In genomic region chr7:137989127-137989526, GRCh38 we compare ENCODE assay signal across 1 cellular context.
TF ChIP-seq lines count a peak whose summit lies in the region.

No MANE protein-coding gene starts in this region.

TF ChIP-seq in SK-N-SH, 30 proteins besides CTCF, POLR2A, EP300 and RAD21 (continued from another document):
- TF ChIP-seq REST (IDR thresholded peaks at IDR 0.05; ENCODE audit: low read depth, low read length) (no peak), GATA2 (CRISPR knock-in tag; IDR thresholded peaks at IDR 0.05) (no peak), SMC3 (IDR thresholded peaks at IDR 0.05; ENCODE audit: low read depth, low read length) (no peak), ZBTB33 (IDR thresholded peaks at IDR 0.05; ENCODE audit: borderline replicate concordance, low read depth) (no peak), EZH2phosphoT487 (IDR thresholded peaks at IDR 0.05; ENCODE audit: borderline replicate concordance, low read depth) (no peak), TAF1 (IDR thresholded peaks at IDR 0.05; ENCODE audit: borderline replicate concordance, low read depth, low read length) (no peak), FOSL2 (IDR thresholded peaks at IDR 0.05; ENCODE audit: borderline replicate concordance, low read depth) (no peak), TEAD4 (IDR thresholded peaks at IDR 0.05; ENCODE audit: borderline replicate concordance, insufficient read depth) (no peak), MXI1 (IDR thresholded peaks at IDR 0.05; ENCODE audit: low read depth, low read length) (no peak), RFX5 (IDR thresholded peaks at IDR 0.05; ENCODE audit: low read length) (no peak), IRF3 (IDR thresholded peaks at IDR 0.05; ENCODE audit: low read depth, low read length) (no peak), NRF1 (IDR thresholded peaks at IDR 0.05; ENCODE audit: low read depth, low read length) (no peak)
